2 cellular contexts compared by ENCODE assay signal in genomic region chr1:7089485-7089884, GRCh38.
TF ChIP-seq lines count a peak whose summit lies in the region.

No MANE protein-coding gene starts in this region.

TF ChIP-seq in SK-N-SH, 30 proteins besides CTCF, POLR2A, EP300 and RAD21 (continued from another document):
- TF ChIP-seq, protein P1, sequence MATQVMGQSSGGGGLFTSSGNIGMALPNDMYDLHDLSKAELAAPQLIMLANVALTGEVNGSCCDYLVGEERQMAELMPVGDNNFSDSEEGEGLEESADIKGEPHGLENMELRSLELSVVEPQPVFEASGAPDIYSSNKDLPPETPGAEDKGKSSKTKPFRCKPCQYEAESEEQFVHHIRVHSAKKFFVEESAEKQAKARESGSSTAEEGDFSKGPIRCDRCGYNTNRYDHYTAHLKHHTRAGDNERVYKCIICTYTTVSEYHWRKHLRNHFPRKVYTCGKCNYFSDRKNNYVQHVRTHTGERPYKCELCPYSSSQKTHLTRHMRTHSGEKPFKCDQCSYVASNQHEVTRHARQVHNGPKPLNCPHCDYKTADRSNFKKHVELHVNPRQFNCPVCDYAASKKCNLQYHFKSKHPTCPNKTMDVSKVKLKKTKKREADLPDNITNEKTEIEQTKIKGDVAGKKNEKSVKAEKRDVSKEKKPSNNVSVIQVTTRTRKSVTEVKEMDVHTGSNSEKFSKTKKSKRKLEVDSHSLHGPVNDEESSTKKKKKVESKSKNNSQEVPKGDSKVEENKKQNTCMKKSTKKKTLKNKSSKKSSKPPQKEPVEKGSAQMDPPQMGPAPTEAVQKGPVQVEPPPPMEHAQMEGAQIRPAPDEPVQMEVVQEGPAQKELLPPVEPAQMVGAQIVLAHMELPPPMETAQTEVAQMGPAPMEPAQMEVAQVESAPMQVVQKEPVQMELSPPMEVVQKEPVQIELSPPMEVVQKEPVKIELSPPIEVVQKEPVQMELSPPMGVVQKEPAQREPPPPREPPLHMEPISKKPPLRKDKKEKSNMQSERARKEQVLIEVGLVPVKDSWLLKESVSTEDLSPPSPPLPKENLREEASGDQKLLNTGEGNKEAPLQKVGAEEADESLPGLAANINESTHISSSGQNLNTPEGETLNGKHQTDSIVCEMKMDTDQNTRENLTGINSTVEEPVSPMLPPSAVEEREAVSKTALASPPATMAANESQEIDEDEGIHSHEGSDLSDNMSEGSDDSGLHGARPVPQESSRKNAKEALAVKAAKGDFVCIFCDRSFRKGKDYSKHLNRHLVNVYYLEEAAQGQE (IDR thresholded peaks at IDR 0.05; ENCODE audit: low read depth, low read length), result no peak

TF ChIP-seq in SK-N-SH treated with all-trans-retinoic acid at 6 μM for 48 hours, 23 proteins besides CTCF, POLR2A, EP300 and RAD21 (continued from another document):
- TF ChIP-seq BACH2 (CRISPR knock-in tag; IDR thresholded peaks at IDR 0.05; ENCODE audit: borderline replicate concordance) (no peak), TOX (CRISPR knock-in tag; IDR thresholded peaks at IDR 0.05; ENCODE audit: borderline replicate concordance) (no peak), RARB (CRISPR knock-in tag; IDR thresholded peaks at IDR 0.05) (no peak), ZNF70 (CRISPR knock-in tag; IDR thresholded peaks at IDR 0.05) (no peak), ZNF8 (CRISPR knock-in tag; IDR thresholded peaks at IDR 0.05) (no peak), OSR1 (CRISPR knock-in tag; IDR thresholded peaks at IDR 0.05) (no peak)
- TF ChIP-seq, protein P2, sequence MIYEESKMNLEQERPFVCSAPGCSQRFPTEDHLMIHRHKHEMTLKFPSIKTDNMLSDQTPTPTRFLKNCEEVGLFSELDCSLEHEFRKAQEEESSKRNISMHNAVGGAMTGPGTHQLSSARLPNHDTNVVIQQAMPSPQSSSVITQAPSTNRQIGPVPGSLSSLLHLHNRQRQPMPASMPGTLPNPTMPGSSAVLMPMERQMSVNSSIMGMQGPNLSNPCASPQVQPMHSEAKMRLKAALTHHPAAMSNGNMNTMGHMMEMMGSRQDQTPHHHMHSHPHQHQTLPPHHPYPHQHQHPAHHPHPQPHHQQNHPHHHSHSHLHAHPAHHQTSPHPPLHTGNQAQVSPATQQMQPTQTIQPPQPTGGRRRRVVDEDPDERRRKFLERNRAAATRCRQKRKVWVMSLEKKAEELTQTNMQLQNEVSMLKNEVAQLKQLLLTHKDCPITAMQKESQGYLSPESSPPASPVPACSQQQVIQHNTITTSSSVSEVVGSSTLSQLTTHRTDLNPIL (CRISPR knock-in tag; IDR thresholded peaks at IDR 0.05; ENCODE audit: low read depth), result no peak
